Comparison of ENCODE assay signal across 34 cellular contexts in genomic region chr2:146894514-146894913, GRCh38.
"Had no signal": no experiment of that assay in that cellular context is flagged by ENCODE, and none has a peak within 500 bp of the region (broad histone marks: within the 10 kb centered on the region; RNA-seq: fewer than 3 reads in every experiment).

No MANE protein-coding gene starts in this region.

- H3K9me3 ChIP-seq: MG63 had no signal

- H3K9ac ChIP-seq: KMS-11 had no signal

- H3K4me2 ChIP-seq: KMS-11 had no signal

- H3K27ac ChIP-seq: KMS-11 had no signal

- H3K36me3 ChIP-seq: MG63 had no signal

- DNase-seq: Karpas-422, Kasumi-1, MG63, MM.1S, MV-4-11, NCI-H1048, NCI-H1092, NCI-H1092 treated with DMSO at 0.1 percent for 48 hours, NCI-H1105, NCI-H1105 treated with DMSO at 0.1 percent for 48 hours, NCI-H1417, NCI-H1417 treated with DMSO at 0.1 percent for 48 hours, NCI-H1436, NCI-H1436 treated with DMSO at 0.1 percent for 48 hours, NCI-H146, NCI-H1694, NCI-H1694 treated with DMSO at 0.1 percent for 48 hours, NCI-H187, NCI-H187 treated with DMSO at 0.1 percent for 48 hours, NCI-H1930, NCI-H2029, NCI-H2029 treated with DMSO at 0.1 percent for 48 hours, NCI-H2081, NCI-H2081 treated with DMSO at 0.1 percent for 48 hours, NCI-H2107, NCI-H2171, NCI-H2171 treated with DMSO at 0.1 percent for 48 hours, NCI-H2227 treated with DMSO at 0.1 percent for 48 hours, NCI-H226, NCI-H345, NCI-H446, NCI-H446 treated with DMSO at 0.1 percent for 48 hours, NCI-H510A had no signal

- H3K27me3 ChIP-seq: MG63 had no signal

- H3K4me3 ChIP-seq: MG63 had no signal
